ENCODE assay signal across 13 cellular contexts in the genomic region with DNA sequence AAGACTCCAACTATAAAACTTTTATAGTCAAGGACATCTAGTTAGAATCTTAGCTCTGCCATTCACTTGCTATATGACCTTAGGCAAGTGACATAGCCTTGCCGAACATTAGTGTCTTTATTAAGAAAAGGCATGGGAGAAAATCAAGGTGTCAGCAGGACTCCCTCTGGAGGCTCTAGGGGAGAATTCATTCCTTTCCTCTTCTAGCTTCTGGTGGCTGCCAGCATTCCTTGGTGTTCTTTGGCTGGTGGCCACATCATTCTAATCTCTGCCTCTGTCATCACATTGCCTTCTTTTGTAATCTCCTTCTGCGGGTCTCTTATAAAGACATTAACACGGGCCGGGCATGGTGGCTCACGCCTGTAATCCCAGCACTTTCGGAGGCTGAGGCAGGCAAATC.
DNase-seq lines count a peak whose midpoint lies in the region; ATAC-seq, FAIRE-seq and TF ChIP-seq lines count a peak whose summit lies in the region.
"Had no signal": no experiment of that assay in that cellular context is flagged by ENCODE, and none has a peak within 500 bp of the region (broad histone marks: within the 10 kb centered on the region; RNA-seq: fewer than 3 reads in every experiment).

No MANE protein-coding gene starts in this region.

- H3K36me3 ChIP-seq in heart right ventricle (no peaks in the 10 kb centered on the region), OCI-LY3 (replicated peaks; ENCODE audit: low read depth, low read length) (no peaks in the 10 kb centered on the region), thyroid gland (no peaks in the 10 kb centered on the region)
- H3K36me3 ChIP-seq: BLaER1 treated with 17β-estradiol and CSF1 and Interleukin-3, amounts not matched to agents 10 nM and 100 nM had no signal

- TF ChIP-seq CTCF in heart right ventricle (IDR thresholded peaks at IDR 0.05) (peak in 5 of 9 donors; percentile 6 to 20 (median 15)), OCI-LY3 (IDR thresholded peaks at IDR 0.05; ENCODE audit: low read depth, low read length) (0 out of 2 replicates have a peak, but pooled peaks have one; percentile 4), foreskin keratinocyte (conservative IDR thresholded peaks at IDR 0.05) (peak; percentile 25), thyroid gland (IDR thresholded peaks at IDR 0.05) (no peak)

- H3K9me3 ChIP-seq in heart right ventricle, result no peaks in the 10 kb centered on the region
- no peaks in the 10 kb centered on the region for H3K9me3 ChIP-seq in OCI-LY3 (ENCODE audit: insufficient read depth, low read length)
- no peaks in the 10 kb centered on the region for H3K9me3 ChIP-seq in thyroid gland
- H3K9me3 ChIP-seq: BLaER1 treated with 17β-estradiol and CSF1 and Interleukin-3, amounts not matched to agents 10 nM and 100 nM had no signal

- DNase-seq in heart right ventricle (no peak), left ventricle myocardium superior (no peak), foreskin keratinocyte (peak in 1 of 2 donors; percentile 9), cortex of kidney (lab: John Stamatoyannopoulos, UW) (no peak), H54 (ENCODE audit: insufficient read length, low spot score) (no peak), thyroid gland (no peak), activated gamma-delta T cell (lab: John Stamatoyannopoulos, UW) (no peak)
- DNase-seq: activated T-cell treated with anti-CD3 and anti-CD28 coated beads, Interleukin-2, amount 50 U/mL, for 72 hours; SIG-M5; stimulated activated CD4-positive, alpha-beta T cell treated with anti-CD3 and anti-CD28 coated beads, Interleukin-4, amount 100 ng/mL, for 1 hour had no signal

- no peak for TF ChIP-seq POLR2A in H54 (IDR thresholded peaks at IDR 0.05; ENCODE audit: low read depth, low read length)
- TF ChIP-seq POLR2A in thyroid gland (IDR thresholded peaks at IDR 0.05), result no peak

- H3K4me3 ChIP-seq in heart right ventricle, result no peak overlapping the region
- H3K4me3 ChIP-seq in OCI-LY3 (ENCODE audit: low read length), result no peak overlapping the region
- H3K4me3 ChIP-seq in thyroid gland (replicated peaks in 1 of 3), result no peak overlapping the region
- H3K4me3 ChIP-seq: BLaER1 treated with 17β-estradiol and CSF1 and Interleukin-3, amounts not matched to agents 10 nM and 100 nM had no signal

- ATAC-seq in heart right ventricle, result no peak
- no peak for ATAC-seq in left ventricle myocardium superior
- no peak for ATAC-seq in foreskin keratinocyte
- ATAC-seq: activated T-cell treated with anti-CD3 and anti-CD28 coated beads, Interleukin-2, amount 50 U/mL, for 72 hours had no signal

- H3K4me1 ChIP-seq in heart right ventricle (no peaks in the 10 kb centered on the region), OCI-LY3 (ENCODE audit: low read length) (no peaks in the 10 kb centered on the region), foreskin keratinocyte (no peaks in the 10 kb centered on the region), thyroid gland (no peaks in the 10 kb centered on the region)
- H3K4me1 ChIP-seq: BLaER1 treated with 17β-estradiol and CSF1 and Interleukin-3, amounts not matched to agents 10 nM and 100 nM had no signal

- no peaks in the 10 kb centered on the region for H4K20me1 ChIP-seq in OCI-LY3 (ENCODE audit: insufficient read depth, low read length)
- H4K20me1 ChIP-seq: BLaER1 treated with 17β-estradiol and CSF1 and Interleukin-3, amounts not matched to agents 10 nM and 100 nM had no signal

- no peak overlapping the region for H3K27ac ChIP-seq in heart right ventricle
- H3K27ac ChIP-seq in OCI-LY3 (ENCODE audit: low read length), result no peak overlapping the region
- no peak overlapping the region for H3K27ac ChIP-seq in foreskin keratinocyte
- no peak overlapping the region for H3K27ac ChIP-seq in thyroid gland
- H3K27ac ChIP-seq: BLaER1 treated with 17β-estradiol and CSF1 and Interleukin-3, amounts not matched to agents 10 nM and 100 nM; HL-60 had no signal

- no peak overlapping the region for H3K4me2 ChIP-seq in OCI-LY3 (ENCODE audit: low read length)
- H3K4me2 ChIP-seq: BLaER1 treated with 17β-estradiol and CSF1 and Interleukin-3, amounts not matched to agents 10 nM and 100 nM had no signal

- H3K79me2 ChIP-seq in OCI-LY3 (ENCODE audit: low read length), result no peaks in the 10 kb centered on the region

- FAIRE-seq in H54 (lab: Jason Lieb, UNC), result no peak

- H3K27me3 ChIP-seq in heart right ventricle, result peaks cover 0 to 10% (median 0%) of the 10 kb centered on the region in 7 donors
- no peaks in the 10 kb centered on the region for H3K27me3 ChIP-seq in OCI-LY3 (ENCODE audit: low read depth, low read length)
- H3K27me3 ChIP-seq in foreskin keratinocyte, result no peaks in the 10 kb centered on the region
- H3K27me3 ChIP-seq in thyroid gland, result no peaks in the 10 kb centered on the region

- intact Hi-C loops in heart right ventricle (cut with DNase I) (no loop called here), left ventricle myocardium superior (cut with micrococcal nuclease) (no loop called here), thyroid gland (cut with DNase I) (no loop called here)

- no peak overlapping the region for H3K9ac ChIP-seq in OCI-LY3 (ENCODE audit: low read length)
- H3K9ac ChIP-seq: BLaER1 treated with 17β-estradiol and CSF1 and Interleukin-3, amounts not matched to agents 10 nM and 100 nM had no signal

- WGBS in heart right ventricle, 2 donors, result 36 to 50% methylated on average over 6 of the region's 6 CpGs
- 87 to 94% methylated on average over 5 to 6 of the region's 6 CpGs for WGBS in thyroid gland, 2 donors

- no peak overlapping the region for H2AFZ ChIP-seq in OCI-LY3 (ENCODE audit: low read depth, low read length)

Comparison
In these comparisons a context has a peak if more than half of its experiments do, and no peak if none do; other contexts are left out.
1. CTCF ChIP-seq: peak in heart right ventricle (5 of 9), OCI-LY3 (single experiment) and foreskin keratinocyte (single experiment); none in thyroid gland (0 of 6).